In genomic region chr6:1724616-1725015, GRCh38 we compare ENCODE assay signal across 10 cellular contexts.
DNase-seq lines count a peak whose midpoint lies in the region; ATAC-seq, FAIRE-seq and TF ChIP-seq lines count a peak whose summit lies in the region.
"Had no signal": no experiment of that assay in that cellular context is flagged by ENCODE, and none has a peak within 500 bp of the region (broad histone marks: within the 10 kb centered on the region; RNA-seq: fewer than 3 reads in every experiment).

No MANE protein-coding gene starts in this region.

- peak overlapping the region; percentile 83 for H2AFZ ChIP-seq in keratinocyte (ENCODE audit: control insufficient read depth, low read length)

- H3K36me3 ChIP-seq in keratinocyte (ENCODE audit: control insufficient read depth in 2 of 2, extremely low read depth in 1 of 2, insufficient read depth in 2 of 2, low read length in 2 of 2) (no peaks in the 10 kb centered on the region), thyroid gland (no peaks in the 10 kb centered on the region)

- H3K9me3 Mint-ChIP-seq in stimulated activated effector memory CD8-positive, alpha-beta T cell treated with anti-CD3 and anti-CD28 coated beads, Interleukin-12 subunit alpha, Interleukin-12 subunit beta, amount 100 ng/mL, for 72 hours, result no peaks in the 10 kb centered on the region

- H3K27ac ChIP-seq in RWPE1, result peak overlapping the region; percentile 49
- peak overlapping the region; percentile 54 for H3K27ac ChIP-seq in keratinocyte (ENCODE audit: control insufficient read depth, insufficient read depth, low read length)
- H3K27ac ChIP-seq in thyroid gland, result peak overlapping the region in 2 of 3 donors; percentile 43 to 69

- dilution Hi-C loops in keratinocyte (cut with MboI; ENCODE audit: extremely low pct_ligation_motif_present, low sequenced_read_pairs), result no loop called here

- no peak for ATAC-seq in stimulated activated effector memory CD8-positive, alpha-beta T cell treated with anti-CD3 and anti-CD28 coated beads, Interleukin-12 subunit alpha, Interleukin-12 subunit beta, amount 100 ng/mL, for 72 hours
- no peak for ATAC-seq in GM21737 (IDR thresholded peaks at IDR 0.05; ENCODE audit: unreplicated experiment)

- no peak for TF ChIP-seq POLR2A in thyroid gland (IDR thresholded peaks at IDR 0.05)

- intact Hi-C loops in thyroid gland (cut with DNase I), result no loop called here

- no peak for TF ChIP-seq EP300 in Ishikawa (IDR thresholded peaks at IDR 0.05; ENCODE audit: borderline replicate concordance)

- no peaks in the 10 kb centered on the region for H4K20me1 ChIP-seq in keratinocyte (ENCODE audit: control insufficient read depth, extremely low read depth, insufficient read depth, low read length)

- peak overlapping the region; percentile 35 for H3K4me2 ChIP-seq in keratinocyte (ENCODE audit: control insufficient read depth, extremely low read depth, insufficient read depth, low read depth, low read length)

- H3K9me3 ChIP-seq in keratinocyte (ENCODE audit: control insufficient read depth, low read depth, low read length) (no peaks in the 10 kb centered on the region), thyroid gland (no peaks in the 10 kb centered on the region)

- no peak for TF ChIP-seq RAD21 in Ishikawa (IDR thresholded peaks at IDR 0.05; ENCODE audit: low read depth)

- H3K4me1 ChIP-seq in keratinocyte (ENCODE audit: control insufficient read depth, extremely low read depth, insufficient read depth, low read length) (peaks cover 23% of the 10 kb centered on the region), thyroid gland (peaks cover 9 to 38% of the 10 kb centered on the region in 2 donors)

- DNase-seq in RWPE1 (ENCODE audit: low spot score) (peak; percentile 48), keratinocyte (ENCODE audit: low read depth, low spot score) (no peak), thyroid gland (peak; percentile 27 to 28), GM13977 (ENCODE audit: low spot score) (no peak)
- DNase-seq in stimulated activated effector memory CD8-positive, alpha-beta T cell treated with anti-CD3 and anti-CD28 coated beads, Interleukin-12 subunit alpha, Interleukin-12 subunit beta, amount 100 ng/mL, for 72 hours (ENCODE audit: low spot score in 2 of 2), result no peak
- DNase-seq: activated effector memory CD4-positive, alpha-beta T cell treated with anti-CD3 and anti-CD28 coated beads, Interleukin-2, amount 50 U/mL, for 16 hours; NCI-H1694 treated with DMSO at 0.1 percent for 48 hours; substantia nigra had no signal

- H3K36me3 Mint-ChIP-seq in stimulated activated effector memory CD8-positive, alpha-beta T cell treated with anti-CD3 and anti-CD28 coated beads, Interleukin-12 subunit alpha, Interleukin-12 subunit beta, amount 100 ng/mL, for 72 hours, result peaks cover 12% of the 10 kb centered on the region

- peak; percentile 93 for FAIRE-seq in keratinocyte (lab: Jason Lieb, UNC)

- H3K27me3 ChIP-seq in keratinocyte (ENCODE audit: control insufficient read depth, extremely low read depth, insufficient read depth, low read length), result no peaks in the 10 kb centered on the region
- H3K27me3 ChIP-seq in thyroid gland, result no peaks in the 10 kb centered on the region

- POLR2A ChIA-PET in RWPE1 (lab: Yijun Ruan, JAX; ENCODE audit: low non-redundant PET), result no interaction called here

- H3K4me1 Mint-ChIP-seq in stimulated activated effector memory CD8-positive, alpha-beta T cell treated with anti-CD3 and anti-CD28 coated beads, Interleukin-12 subunit alpha, Interleukin-12 subunit beta, amount 100 ng/mL, for 72 hours, result no peaks in the 10 kb centered on the region

- H3K9ac ChIP-seq in keratinocyte (ENCODE audit: control insufficient read depth, extremely low read depth, insufficient read depth, low read length), result peak overlapping the region; percentile 2

- H3K9me1 ChIP-seq in keratinocyte (ENCODE audit: control insufficient read depth, extremely low read depth, insufficient read depth, low read length), result no peaks in the 10 kb centered on the region

- no peak overlapping the region for H3K4me3 Mint-ChIP-seq in stimulated activated effector memory CD8-positive, alpha-beta T cell treated with anti-CD3 and anti-CD28 coated beads, Interleukin-12 subunit alpha, Interleukin-12 subunit beta, amount 100 ng/mL, for 72 hours

- 62 to 70% methylated on average over 8 of the region's 8 CpGs for WGBS in thyroid gland, 2 donors

- TF ChIP-seq CTCF in RWPE1 (conservative IDR thresholded peaks at IDR 0.05; ENCODE audit: low read depth) (no peak), keratinocyte (optimal IDR thresholded peaks at IDR 0.05 in 1 of 3, IDR thresholded peaks at IDR 0.05 in 1 of 3, conservative IDR thresholded peaks at IDR 0.05 in 1 of 3; ENCODE audit: extremely low read depth in 1 of 3, insufficient read depth in 2 of 3, low read length in 3 of 3) (no peak), thyroid gland (IDR thresholded peaks at IDR 0.05) (no peak), GM13977 (IDR thresholded peaks at IDR 0.05; ENCODE audit: extremely low read depth, insufficient read depth, missing control alignments) (no peak)

- H3K4me3 ChIP-seq in keratinocyte (ENCODE audit: control insufficient read depth in 2 of 3, extremely low read depth in 1 of 3, insufficient read depth in 2 of 3, low read depth in 1 of 3, low read length in 3 of 3), result no peak overlapping the region
- no peak overlapping the region for H3K4me3 ChIP-seq in thyroid gland (replicated peaks in 1 of 3)

- no peak overlapping the region for H3K27ac Mint-ChIP-seq in stimulated activated effector memory CD8-positive, alpha-beta T cell treated with anti-CD3 and anti-CD28 coated beads, Interleukin-12 subunit alpha, Interleukin-12 subunit beta, amount 100 ng/mL, for 72 hours

- no peaks in the 10 kb centered on the region for H3K79me2 ChIP-seq in keratinocyte (ENCODE audit: control insufficient read depth, insufficient read depth, low read length)

- CTCF ChIA-PET in RWPE1 (lab: Yijun Ruan, JAX), result interaction anchor here (0.7 kb wide), 1 partner anchor 391 kb away, joined by 3 read pairs; no protein-coding TSS in a partner anchor

- in situ Hi-C loops in GM13977 (cut with MboI; ENCODE audit: low pct_unique_long_range_greater_than_20kb, low sequenced_read_pairs, unreplicated experiment), result no loop called here

TF ChIP-seq in Ishikawa, 13 proteins besides CTCF, POLR2A, EP300 and RAD21:
- TF ChIP-seq TEAD4 (IDR thresholded peaks at IDR 0.05), result 0 out of 2 replicates have a peak, but pooled peaks have one; percentile 11
- no peak for TF ChIP-seq YY1 (IDR thresholded peaks at IDR 0.05; ENCODE audit: low read depth)

Comparison
In these comparisons a context has a peak if more than half of its experiments do, and no peak if none do; other contexts are left out.
1. DNase-seq: peak in RWPE1 (single experiment) and thyroid gland (2 of 2); none in keratinocyte (single experiment), stimulated activated effector memory CD8-positive, alpha-beta T cell treated with anti-CD3 and anti-CD28 coated beads, Interleukin-12 subunit alpha, Interleukin-12 subunit beta, amount 100 ng/mL, for 72 hours (0 of 2) and GM13977 (single experiment).
2. Peak in every context shown above with its lines, with median percentiles within 50 percentile points of each other: H3K27ac ChIP-seq.